Comparison of ENCODE assay signal across 12 cellular contexts in genomic region chr7:100568176-100568935, GRCh38. TPM values are rescaled to one million over a fixed set of nuclear protein-coding genes. Genes with fewer than 3 reads are reported as not detected.
A peak's percentile ranks its signal among the peaks of the same experiment; 100 is the strongest.
DNase-seq lines count a peak whose midpoint lies in the region; ATAC-seq, FAIRE-seq and TF ChIP-seq lines count a peak whose summit lies in the region.
"Had no signal": no experiment of that assay in that cellular context is flagged by ENCODE, and none has a peak within 500 bp of the region (broad histone marks: within the 10 kb centered on the region; RNA-seq: fewer than 3 reads in every experiment).

No MANE protein-coding gene starts in this region.

- peaks cover 8% of the 10 kb centered on the region for H3K9me1 ChIP-seq in K562 (ENCODE audit: control insufficient read depth, insufficient read depth, low read length)

- H3K4me3 ChIP-seq in CD8-positive, alpha-beta T cell (ENCODE audit: low read depth, low read length): no peak overlapping the region
- H3K4me3 ChIP-seq in HEK293 (ENCODE audit: low read depth, low read length) (no peak overlapping the region), K562 (no peak overlapping the region)

- no peak for TF ChIP-seq CTCF in CD8-positive, alpha-beta T cell (IDR thresholded peaks at IDR 0.05)
- TF ChIP-seq CTCF in HEK293 (tag by site-specific recombination; IDR thresholded peaks at IDR 0.05): no peak
- TF ChIP-seq CTCF in K562 (IDR thresholded peaks at IDR 0.05 in 2 of 3, conservative IDR thresholded peaks at IDR 0.05 in 1 of 3; ENCODE audit: insufficient read depth in 2 of 3, low read depth in 1 of 3, low read length in 3 of 3): no peak

- intact Hi-C loops in CD8-positive, alpha-beta T cell (cut with DNase I, micrococcal nuclease): no loop called here
- intact Hi-C loops in K562 (cut with micrococcal nuclease): no loop called here

- ATAC-seq in CD8-positive, alpha-beta T cell: no peak
- peak; percentile 20 for ATAC-seq in K562
- no peak for ATAC-seq in natural killer cell treated with Interleukin-12 subunit alpha and Interleukin-12 subunit beta and Interleukin-15 and Interleukin-18, amount 100 ng/mL, for 72 hours
- ATAC-seq in activated CD4-positive, CD25-positive, alpha-beta regulatory T cell treated with anti-CD3 and anti-CD28 coated beads, Interleukin-2, amount 50 U/mL, for 24 hours: no peak
- ATAC-seq in HG03439 (IDR thresholded peaks at IDR 0.05; ENCODE audit: unreplicated experiment): no peak
- no peak for ATAC-seq in HG03045 (IDR thresholded peaks at IDR 0.05; ENCODE audit: unreplicated experiment)

- H3K27ac ChIP-seq in CD8-positive, alpha-beta T cell (ENCODE audit: low read depth, low read length): no peak overlapping the region
- H3K27ac ChIP-seq in HEK293 (ENCODE audit: extremely low read depth, low read depth, low read length) (no peak overlapping the region), K562 (ENCODE audit: extremely low read depth, low read depth, low read length) (no peak overlapping the region)
- H3K27ac ChIP-seq: KMS-11 had no signal

- peak overlapping the region; percentile 23 for H3K27ac Mint-ChIP-seq in CD8-positive, alpha-beta T cell
- peak overlapping the region; percentile 36 to 56 for H3K27ac Mint-ChIP-seq in natural killer cell treated with Interleukin-12 subunit alpha and Interleukin-12 subunit beta and Interleukin-15 and Interleukin-18, amount 100 ng/mL, for 72 hours

- H3K27me3 Mint-ChIP-seq in CD8-positive, alpha-beta T cell (ENCODE audit: low read depth): no peaks in the 10 kb centered on the region
- H3K27me3 Mint-ChIP-seq in natural killer cell treated with Interleukin-12 subunit alpha and Interleukin-12 subunit beta and Interleukin-15 and Interleukin-18, amount 100 ng/mL, for 72 hours: no peaks in the 10 kb centered on the region

- no TSS peak for BruUV-seq in K562 (replicated peaks; lab: Mats Ljungman, UMichigan)

- peaks cover 18% of the 10 kb centered on the region for H3K36me3 Mint-ChIP-seq in CD8-positive, alpha-beta T cell
- H3K36me3 Mint-ChIP-seq in natural killer cell treated with Interleukin-12 subunit alpha and Interleukin-12 subunit beta and Interleukin-15 and Interleukin-18, amount 100 ng/mL, for 72 hours: no peaks in the 10 kb centered on the region

- peak overlapping the region in 1 of 2 experiments; percentile 77; a peak in 2 of 4 replicates for H3K9ac ChIP-seq in K562 (ENCODE audit: insufficient read depth in 1 of 2, low read depth in 2 of 2, low read length in 2 of 2)
- H3K9ac ChIP-seq: KMS-11 had no signal

- no peak overlapping the region for H3K4me2 ChIP-seq in K562 (ENCODE audit: insufficient read depth, low read length)
- H3K4me2 ChIP-seq: KMS-11 had no signal

- TF ChIP-seq POLR2A in K562 (conservative IDR thresholded peaks at IDR 0.05): no peak

- H4K20me1 ChIP-seq in K562 (replicated peaks; ENCODE audit: control insufficient read depth, insufficient read depth, low read length): no peaks in the 10 kb centered on the region

- DNase-seq in CD8-positive, alpha-beta T cell: no peak
- DNase-seq in K562 (ENCODE audit: extremely low read depth in 1 of 4, low spot score in 3 of 4) (peak in 1 of 4 experiments; percentile 61), NCI-H526 treated with DMSO at 0.1 percent for 48 hours (lab: John Stamatoyannopoulos, UW) (no peak)
- peak; percentile 53 for DNase-seq in natural killer cell treated with Interleukin-12 subunit alpha and Interleukin-12 subunit beta and Interleukin-15 and Interleukin-18, amount 100 ng/mL, for 72 hours (ENCODE audit: low spot score)
- DNase-seq: activated CD4-positive, alpha-beta T cell treated with anti-CD3 and anti-CD28 coated beads for 4 hours; NCI-H510A had no signal

- WGBS in K562 (ENCODE audit: insufficient coverage, low coverage, missing lambda C conversion rate): 47% methylated on average over 12 of the region's 12 CpGs

- H2AFZ ChIP-seq in K562 (ENCODE audit: low read depth, low read length): no peak overlapping the region

- no peaks in the 10 kb centered on the region for H3K27me3 ChIP-seq in CD8-positive, alpha-beta T cell (ENCODE audit: insufficient read depth, low read length)
- no peaks in the 10 kb centered on the region for H3K27me3 ChIP-seq in K562 (ENCODE audit: control insufficient read depth in 2 of 2, insufficient read depth in 2 of 2, low read length in 2 of 2)

- no peak for TF ChIP-seq EP300 in K562 (IDR thresholded peaks at IDR 0.05; ENCODE audit: low read length)

- peaks cover 4% of the 10 kb centered on the region for H3K36me3 ChIP-seq in CD8-positive, alpha-beta T cell (ENCODE audit: insufficient read depth, low read length)
- H3K36me3 ChIP-seq in HEK293 (ENCODE audit: control insufficient read depth in 2 of 2, insufficient read depth in 1 of 2, low read length in 2 of 2): no peaks in the 10 kb centered on the region
- peaks cover 6% of the 10 kb centered on the region; the same call in 1 of the 3 replicates for H3K36me3 ChIP-seq in K562 (ENCODE audit: control insufficient read depth, insufficient read depth, low read length)

- no peak for TF ChIP-seq RAD21 in K562 (CRISPR knock-in tag; conservative IDR thresholded peaks at IDR 0.05 in 1 of 2, IDR thresholded peaks at IDR 0.05 in 1 of 2)

- in situ Hi-C loops in K562 (cut with MboI): loop anchor here (25.0 kb wide), 1 partner anchor 106 kb away; the partner anchor contains the start of gene SPACDR

- CTCF ChIA-PET in CD8-positive, alpha-beta T cell (lab: Charles Lee): interaction anchor here (0.6 to 12.2 kb wide), 6 partner anchors 9 to 123 kb away, joined by 3 to 210 read pairs (median 4); partner anchors contain the start of genes FBXO24 and LRCH4
- CTCF ChIA-PET in HEK293 (lab: Yijun Ruan, JAX): interaction anchor here (0.6 to 3.2 kb wide), 4 partner anchors 9 to 124 kb away, joined by 3 to 14 read pairs (median 5); no protein-coding TSS in a partner anchor
- CTCF ChIA-PET in K562 (lab: Yijun Ruan, JAX; ENCODE audit: low intra/inter-chr PET ratio): no interaction called here

- no peaks in the 10 kb centered on the region for H3K79me2 ChIP-seq in K562 (ENCODE audit: control insufficient read depth, insufficient read depth, low read length)

- POLR2A ChIA-PET in CD8-positive, alpha-beta T cell (lab: Charles Lee): interaction anchor here (1.1 to 2.0 kb wide), 3 partner anchors 15 to 18 kb away, joined by 3 to 11 read pairs (median 3); partner anchors contain the start of genes FBXO24 and LRCH4
- POLR2A ChIA-PET in HEK293 (lab: Yijun Ruan, JAX) (interaction anchor here (1.0 to 1.1 kb wide), 3 partner anchors 17 to 307 kb away, joined by 3 to 6 read pairs (median 3); partner anchors contain the start of genes FBXO24, LRCH4 and SRRT), K562 (lab: Yijun Ruan, JAX) (interaction anchor here (0.6 to 1.0 kb wide), 7 partner anchors 13 to 1406 kb away, joined by 3 to 5 read pairs (median 3); partner anchors contain the start of genes LRCH4 and ZCWPW1)

- H3K9me3 ChIP-seq in CD8-positive, alpha-beta T cell (ENCODE audit: low read length): no peaks in the 10 kb centered on the region
- H3K9me3 ChIP-seq in HEK293 (ENCODE audit: control insufficient read depth, insufficient read depth, low read depth, low read length): no peaks in the 10 kb centered on the region
- H3K9me3 ChIP-seq in K562 (replicated peaks; ENCODE audit: control insufficient read depth, insufficient read depth, low read depth, low read length): no peaks in the 10 kb centered on the region

- no peaks in the 10 kb centered on the region for H3K9me3 Mint-ChIP-seq in CD8-positive, alpha-beta T cell
- no peaks in the 10 kb centered on the region for H3K9me3 Mint-ChIP-seq in natural killer cell treated with Interleukin-12 subunit alpha and Interleukin-12 subunit beta and Interleukin-15 and Interleukin-18, amount 100 ng/mL, for 72 hours
- H3K9me3 Mint-ChIP-seq: nephron had no signal

- peak; percentile 77 for FAIRE-seq in K562 (lab: Jason Lieb, UNC)

- peaks cover 45% of the 10 kb centered on the region for H3K4me1 Mint-ChIP-seq in CD8-positive, alpha-beta T cell (ENCODE audit: low read depth)
- peaks cover 16 to 17% of the 10 kb centered on the region in 2 donors for H3K4me1 Mint-ChIP-seq in natural killer cell treated with Interleukin-12 subunit alpha and Interleukin-12 subunit beta and Interleukin-15 and Interleukin-18, amount 100 ng/mL, for 72 hours (ENCODE audit: low read depth in 2 of 2)

- H3K4me3 Mint-ChIP-seq in CD8-positive, alpha-beta T cell: no peak overlapping the region
- no peak overlapping the region for H3K4me3 Mint-ChIP-seq in natural killer cell treated with Interleukin-12 subunit alpha and Interleukin-12 subunit beta and Interleukin-15 and Interleukin-18, amount 100 ng/mL, for 72 hours

- H3K4me1 ChIP-seq in CD8-positive, alpha-beta T cell (ENCODE audit: insufficient read depth, low read length): peaks cover 61% of the 10 kb centered on the region
- H3K4me1 ChIP-seq in HEK293 (ENCODE audit: control insufficient read depth, insufficient read depth, low read length) (peaks cover 2% of the 10 kb centered on the region; the same call in 1 of the 2 replicates), K562 (replicated peaks in 1 of 2; ENCODE audit: control insufficient read depth in 2 of 2, insufficient read depth in 2 of 2, low read length in 2 of 2) (peaks cover 6 to 76% of the 10 kb centered on the region in 2 experiments; a peak in 4 of 5 replicates)

RNA-seq across cellular contexts. Expression of gene SAP25, which starts 5.3 kb away (rescaled TPM):
- total RNA-seq in CD8-positive, alpha-beta T cell: 10 to 100 TPM; 30.2 to 30.5 TPM
- 7.1 and 11.6 TPM in 2 replicates for total RNA-seq in K562 (2011; cell fraction: chromatin; rRNA removed; ENCODE audit: low replicate concordance)
- 13.0 and 18.8 TPM in 2 replicates for total RNA-seq in K562 (2011; cell fraction: nucleolus; rRNA removed)
- 5.2 and 5.7 TPM in 2 replicates for total RNA-seq in K562 (2011; cell fraction: nucleoplasm; rRNA removed)
- total RNA-seq in K562 (2014; rRNA removed) (1.3 and 1.8 TPM in 2 replicates), K562 (2014; rRNA removed; fragmentation: Illumina TruSeq; extraction: Trizol) (0.48 TPM in 1 of 2 replicates, not detected in the other), K562 (2015; rRNA removed; fragmentation: Illumina TruSeq; extraction: Trizol) (1.1 TPM in 2 replicates), K562 (2021) (3.2 and 5.3 TPM in 2 replicates)
- polyA plus RNA-seq in K562 (2011; rRNA removed) (0.42 and 2.1 TPM in 2 replicates), K562 (2014; fragmentation: Illumina TruSeq; extraction: Trizol) (0.48 and 2.8 TPM in 2 replicates), K562 (2014; fragmentation: Nextera tagmentation; extraction: Ambion mirVana) (under 1 TPM; 0.13 to 0.14 TPM), K562 (2014; rRNA removed) (4.2 and 8.1 TPM in 2 replicates)
- 0.96 and 3.5 TPM in 2 replicates for polyA plus RNA-seq in K562 (2011; cell fraction: cytosol; rRNA removed)
- polyA plus RNA-seq in K562 (2011; cell fraction: nucleus; rRNA removed): 11.2 and 27.2 TPM in 2 replicates
- polyA plus RNA-seq in K562 (2012): 4.8 and 12.8 TPM in 2 replicates
- polyA minus RNA-seq in K562 (2011; rRNA and poly(A)+ RNA removed): not detected in 2 replicates
- not detected in 2 replicates for polyA minus RNA-seq in K562 (2011; cell fraction: cytosol; rRNA and poly(A)+ RNA removed)
- polyA minus RNA-seq in K562 (2011; cell fraction: nucleus; rRNA and poly(A)+ RNA removed): 2.0 and 3.4 TPM in 2 replicates
- total RNA-seq in natural killer cell treated with Interleukin-12 subunit alpha and Interleukin-12 subunit beta and Interleukin-15 and Interleukin-18, amount 100 ng/mL, for 72 hours: 10 to 100 TPM; 10.1 to 25.2 TPM

RNA-seq across cellular contexts. Expression of gene LRCH4, which starts 17.6 kb away (rescaled TPM):
- total RNA-seq in CD8-positive, alpha-beta T cell: 100 to 1,000 TPM; 244 to 254 TPM
- 117 and 377 TPM in 2 replicates for total RNA-seq in K562 (2011; cell fraction: chromatin; rRNA removed; ENCODE audit: low replicate concordance)
- total RNA-seq in K562 (2011; cell fraction: nucleolus; rRNA removed): 224 and 228 TPM in 2 replicates
- total RNA-seq in K562 (2011; cell fraction: nucleoplasm; rRNA removed): 133 and 136 TPM in 2 replicates
- total RNA-seq in K562 (2014; rRNA removed) (15.0 and 33.7 TPM in 2 replicates), K562 (2014; rRNA removed; fragmentation: Illumina TruSeq; extraction: Trizol) (3.3 and 6.0 TPM in 2 replicates), K562 (2015; rRNA removed; fragmentation: Illumina TruSeq; extraction: Trizol) (15.0 and 17.2 TPM in 2 replicates), K562 (2021) (56.0 and 63.3 TPM in 2 replicates)
- polyA plus RNA-seq in K562 (2011; rRNA removed) (9.0 and 22.2 TPM in 2 replicates), K562 (2014; fragmentation: Illumina TruSeq; extraction: Trizol) (15.7 and 28.6 TPM in 2 replicates), K562 (2014; fragmentation: Nextera tagmentation; extraction: Ambion mirVana) (under 1 TPM; 0.06 to 0.25 TPM), K562 (2014; rRNA removed) (41.0 and 53.0 TPM in 2 replicates)
- polyA plus RNA-seq in K562 (2011; cell fraction: cytosol; rRNA removed): 8.5 and 16.9 TPM in 2 replicates
- polyA plus RNA-seq in K562 (2011; cell fraction: nucleus; rRNA removed): 184 and 234 TPM in 2 replicates
- 28.5 and 77.6 TPM in 2 replicates for polyA plus RNA-seq in K562 (2012)
- polyA minus RNA-seq in K562 (2011; rRNA and poly(A)+ RNA removed): 7.4 and 7.6 TPM in 2 replicates
- polyA minus RNA-seq in K562 (2011; cell fraction: cytosol; rRNA and poly(A)+ RNA removed): 25.4 and 28.8 TPM in 2 replicates
- polyA minus RNA-seq in K562 (2011; cell fraction: nucleus; rRNA and poly(A)+ RNA removed): 61.5 and 71.8 TPM in 2 replicates
- total RNA-seq in natural killer cell treated with Interleukin-12 subunit alpha and Interleukin-12 subunit beta and Interleukin-15 and Interleukin-18, amount 100 ng/mL, for 72 hours: 100 to 1,000 TPM; 125 to 150 TPM

RNA-seq across cellular contexts. Expression of gene FBXO24, which starts 17.8 kb away (rescaled TPM):
- under 1 TPM; 0.30 to 0.53 TPM for total RNA-seq in CD8-positive, alpha-beta T cell
- total RNA-seq in K562 (2011; cell fraction: chromatin; rRNA removed; ENCODE audit: low replicate concordance): 1.5 and 2.7 TPM in 2 replicates
- 1.6 and 2.0 TPM in 2 replicates for total RNA-seq in K562 (2011; cell fraction: nucleolus; rRNA removed)
- 1.1 and 2.1 TPM in 2 replicates for total RNA-seq in K562 (2011; cell fraction: nucleoplasm; rRNA removed)
- total RNA-seq in K562 (2014; rRNA removed): 0.50 and 1.4 TPM in 2 replicates
- 0.10 and 0.33 TPM in 2 replicates for total RNA-seq in K562 (2014; rRNA removed; fragmentation: Illumina TruSeq; extraction: Trizol)
- total RNA-seq in K562 (2015; rRNA removed; fragmentation: Illumina TruSeq; extraction: Trizol): 0.49 and 0.51 TPM in 2 replicates
- total RNA-seq in K562 (2021): 0.94 and 0.95 TPM in 2 replicates
- polyA plus RNA-seq in K562 (2011; rRNA removed): 0.50 and 0.57 TPM in 2 replicates
- polyA plus RNA-seq in K562 (2011; cell fraction: cytosol; rRNA removed): 0.86 and 1.00 TPM in 2 replicates
- polyA plus RNA-seq in K562 (2011; cell fraction: nucleus; rRNA removed): 2.1 and 3.5 TPM in 2 replicates
- polyA plus RNA-seq in K562 (2012): 0.52 and 1.0 TPM in 2 replicates
- polyA plus RNA-seq in K562 (2014; fragmentation: Illumina TruSeq; extraction: Trizol): 0.42 and 0.80 TPM in 2 replicates
- under 1 TPM; 0.17 to 0.27 TPM for polyA plus RNA-seq in K562 (2014; fragmentation: Nextera tagmentation; extraction: Ambion mirVana)
- 0.73 and 1.3 TPM in 2 replicates for polyA plus RNA-seq in K562 (2014; rRNA removed)
- 0.51 and 0.84 TPM in 2 replicates for polyA minus RNA-seq in K562 (2011; rRNA and poly(A)+ RNA removed)
- polyA minus RNA-seq in K562 (2011; cell fraction: cytosol; rRNA and poly(A)+ RNA removed): 0.67 TPM in 1 of 2 replicates, not detected in the other
- 0.67 and 0.78 TPM in 2 replicates for polyA minus RNA-seq in K562 (2011; cell fraction: nucleus; rRNA and poly(A)+ RNA removed)
- total RNA-seq in natural killer cell treated with Interleukin-12 subunit alpha and Interleukin-12 subunit beta and Interleukin-15 and Interleukin-18, amount 100 ng/mL, for 72 hours: under 1 TPM in 1 of 2 donors, not detected in 1; 0.21 TPM

RNA-seq across cellular contexts. Expression of gene AGFG2, which starts 29.4 kb away (rescaled TPM):
- total RNA-seq in CD8-positive, alpha-beta T cell: 1 to 10 TPM; 4.4 to 6.3 TPM
- total RNA-seq in K562 (2011; cell fraction: chromatin; rRNA removed; ENCODE audit: low replicate concordance): 25.6 and 42.2 TPM in 2 replicates
- total RNA-seq in K562 (2011; cell fraction: nucleolus; rRNA removed): 22.7 and 25.7 TPM in 2 replicates
- total RNA-seq in K562 (2011; cell fraction: nucleoplasm; rRNA removed): 28.4 and 39.7 TPM in 2 replicates
- total RNA-seq in K562 (2014; rRNA removed) (11.7 and 20.2 TPM in 2 replicates), K562 (2014; rRNA removed; fragmentation: Illumina TruSeq; extraction: Trizol) (3.6 and 4.3 TPM in 2 replicates), K562 (2015; rRNA removed; fragmentation: Illumina TruSeq; extraction: Trizol) (7.8 and 9.3 TPM in 2 replicates), K562 (2021) (23.1 and 23.4 TPM in 2 replicates)
- polyA plus RNA-seq in K562 (2011; rRNA removed) (4.6 and 5.2 TPM in 2 replicates), K562 (2014; fragmentation: Illumina TruSeq; extraction: Trizol) (6.5 and 9.6 TPM in 2 replicates), K562 (2014; fragmentation: Nextera tagmentation; extraction: Ambion mirVana) (under 1 TPM; 0.31 to 0.32 TPM), K562 (2014; rRNA removed) (10.0 and 16.8 TPM in 2 replicates)
- 3.8 and 25.5 TPM in 2 replicates for polyA plus RNA-seq in K562 (2011; cell fraction: cytosol; rRNA removed)
- polyA plus RNA-seq in K562 (2011; cell fraction: nucleus; rRNA removed): 12.0 and 33.1 TPM in 2 replicates
- polyA plus RNA-seq in K562 (2012): 9.7 and 18.9 TPM in 2 replicates
- 3.7 and 4.3 TPM in 2 replicates for polyA minus RNA-seq in K562 (2011; rRNA and poly(A)+ RNA removed)
- 3.9 and 8.0 TPM in 2 replicates for polyA minus RNA-seq in K562 (2011; cell fraction: cytosol; rRNA and poly(A)+ RNA removed)
- 10.2 and 12.1 TPM in 2 replicates for polyA minus RNA-seq in K562 (2011; cell fraction: nucleus; rRNA and poly(A)+ RNA removed)
- total RNA-seq in natural killer cell treated with Interleukin-12 subunit alpha and Interleukin-12 subunit beta and Interleukin-15 and Interleukin-18, amount 100 ng/mL, for 72 hours: 10 to 100 TPM; 45.2 to 49.4 TPM

RNA-seq across cellular contexts. Expression of gene PCOLCE, which starts 33.8 kb away (rescaled TPM):
- total RNA-seq in CD8-positive, alpha-beta T cell: 1 to 10 TPM; 7.9 to 8.0 TPM
- total RNA-seq in K562 (2011; cell fraction: chromatin; rRNA removed; ENCODE audit: low replicate concordance): 11.5 and 28.7 TPM in 2 replicates
- 29.5 and 34.2 TPM in 2 replicates for total RNA-seq in K562 (2011; cell fraction: nucleolus; rRNA removed)
- 23.0 and 24.9 TPM in 2 replicates for total RNA-seq in K562 (2011; cell fraction: nucleoplasm; rRNA removed)
- 13.5 and 14.1 TPM in 2 replicates for total RNA-seq in K562 (2014; rRNA removed)
- 3.8 and 4.5 TPM in 2 replicates for total RNA-seq in K562 (2014; rRNA removed; fragmentation: Illumina TruSeq; extraction: Trizol)
- total RNA-seq in K562 (2015; rRNA removed; fragmentation: Illumina TruSeq; extraction: Trizol): 8.9 and 10.0 TPM in 2 replicates
- total RNA-seq in K562 (2021): 32.4 and 33.9 TPM in 2 replicates
- 5.0 and 11.8 TPM in 2 replicates for polyA plus RNA-seq in K562 (2011; rRNA removed)
- polyA plus RNA-seq in K562 (2011; cell fraction: cytosol; rRNA removed): 9.0 and 11.0 TPM in 2 replicates
- 59.3 and 94.1 TPM in 2 replicates for polyA plus RNA-seq in K562 (2011; cell fraction: nucleus; rRNA removed)
- polyA plus RNA-seq in K562 (2012): 21.8 and 34.6 TPM in 2 replicates
- 30.4 and 31.8 TPM in 2 replicates for polyA plus RNA-seq in K562 (2014; fragmentation: Illumina TruSeq; extraction: Trizol)
- polyA plus RNA-seq in K562 (2014; fragmentation: Nextera tagmentation; extraction: Ambion mirVana): 1 to 10 TPM; 5.2 to 5.4 TPM
- 28.0 and 28.6 TPM in 2 replicates for polyA plus RNA-seq in K562 (2014; rRNA removed)
- polyA minus RNA-seq in K562 (2011; rRNA and poly(A)+ RNA removed): 1.6 and 2.0 TPM in 2 replicates
- polyA minus RNA-seq in K562 (2011; cell fraction: cytosol; rRNA and poly(A)+ RNA removed): 5.7 and 10.1 TPM in 2 replicates
- 7.3 and 10.7 TPM in 2 replicates for polyA minus RNA-seq in K562 (2011; cell fraction: nucleus; rRNA and poly(A)+ RNA removed)
- total RNA-seq in natural killer cell treated with Interleukin-12 subunit alpha and Interleukin-12 subunit beta and Interleukin-15 and Interleukin-18, amount 100 ng/mL, for 72 hours: 1 to 10 TPM; 5.4 to 5.6 TPM
